Comparison of ENCODE assay signal across 21 cellular contexts in genomic region chr9:35286381-35286780, GRCh38.
DNase-seq lines count a peak whose midpoint lies in the region; ATAC-seq, FAIRE-seq and TF ChIP-seq lines count a peak whose summit lies in the region.
"Had no signal": no experiment of that assay in that cellular context is flagged by ENCODE, and none has a peak within 500 bp of the region (broad histone marks: within the 10 kb centered on the region; RNA-seq: fewer than 3 reads in every experiment).

No MANE protein-coding gene starts in this region.

- no peaks in the 10 kb centered on the region for H3K27me3 ChIP-seq in right lobe of liver
- H3K27me3 ChIP-seq in HepG2 (ENCODE audit: control insufficient read depth in 1 of 2, insufficient read depth in 2 of 2, low read length in 2 of 2) = no peaks in the 10 kb centered on the region
- no peaks in the 10 kb centered on the region for H3K27me3 ChIP-seq in left ventricle myocardium inferior (ENCODE audit: low read depth)
- H3K27me3 ChIP-seq: BLaER1 treated with 17β-estradiol and CSF1 and Interleukin-3, amounts not matched to agents 10 nM and 100 nM had no signal

- no peaks in the 10 kb centered on the region for H4K20me1 ChIP-seq in HepG2 (ENCODE audit: insufficient read depth, low read length)
- H4K20me1 ChIP-seq: BLaER1 treated with 17β-estradiol and CSF1 and Interleukin-3, amounts not matched to agents 10 nM and 100 nM had no signal

- no peak for DNase-seq in right lobe of liver
- no peak for DNase-seq in HepG2 (ENCODE audit: low spot score)
- DNase-seq in mucosa of descending colon = no peak
- no peak for DNase-seq in type B pancreatic cell (ENCODE audit: extremely low spot score, unreplicated experiment)
- no peak for DNase-seq in left ventricle myocardium inferior
- DNase-seq: AML-193; Caco-2; Calu3; CD4-positive, alpha-beta T cell; CD8-positive, alpha-beta T cell; DMS79 treated with DMSO at 0.1 percent for 48 hours; GF-D8 had no signal

- no peaks in the 10 kb centered on the region for H3K27me3 Mint-ChIP-seq in type B pancreatic cell

- H3K36me3 Mint-ChIP-seq in type B pancreatic cell = peaks cover 9% of the 10 kb centered on the region
- H3K36me3 Mint-ChIP-seq: CD8-positive, alpha-beta T cell had no signal

- peaks cover 6% of the 10 kb centered on the region for H3K9me3 Mint-ChIP-seq in type B pancreatic cell
- H3K9me3 Mint-ChIP-seq: CD4-positive, alpha-beta T cell; CD8-positive, alpha-beta T cell had no signal

- no peak overlapping the region for H2AFZ ChIP-seq in HepG2 (ENCODE audit: low read length)

- H3K79me2 ChIP-seq in HepG2 (ENCODE audit: insufficient read depth, low read length) = no peaks in the 10 kb centered on the region

- H3K4me2 ChIP-seq in HepG2 (ENCODE audit: low read depth, low read length) = no peak overlapping the region
- H3K4me2 ChIP-seq: A549; BLaER1 treated with 17β-estradiol and CSF1 and Interleukin-3, amounts not matched to agents 10 nM and 100 nM had no signal

- POLR2A ChIA-PET in HepG2 (lab: Yijun Ruan, JAX) = no interaction called here

- H3K9me3 ChIP-seq in right lobe of liver (no peaks in the 10 kb centered on the region), HepG2 (ENCODE audit: low read length) (no peaks in the 10 kb centered on the region), mucosa of descending colon (no peaks in the 10 kb centered on the region), left ventricle myocardium inferior (replicated peaks) (no peaks in the 10 kb centered on the region)
- H3K9me3 ChIP-seq: A549, Caco-2 had no signal

- WGBS in right lobe of liver (ENCODE audit: insufficient coverage, low coverage, low lambda C conversion rate, missing lambda C conversion rate) = no CpG with 5 or more reads among the region's 1 CpG
- 100% methylated on average over 1 of the region's 1 CpG for WGBS in HepG2 (ENCODE audit: low lambda C conversion rate)

- peak; percentile 35 to 59 (median 44) for ATAC-seq in right lobe of liver
- no peak; the same call in 2 of the 3 replicates for ATAC-seq in HepG2
- peak; percentile 13 for ATAC-seq in mucosa of descending colon
- ATAC-seq: A549; CD8-positive, alpha-beta T cell had no signal

- no peak for TF ChIP-seq POLR2A in right lobe of liver (IDR thresholded peaks at IDR 0.05)
- TF ChIP-seq POLR2A in HepG2 (IDR thresholded peaks at IDR 0.05; ENCODE audit: insufficient read depth in 1 of 2, low read depth in 2 of 2, low read length in 2 of 2) = no peak

- no peak overlapping the region for H3K4me3 Mint-ChIP-seq in type B pancreatic cell
- H3K4me3 Mint-ChIP-seq: B cell; CD4-positive, alpha-beta T cell; CD8-positive, alpha-beta T cell had no signal

- no peak for FAIRE-seq in HepG2 (lab: Jason Lieb, UNC)
- FAIRE-seq: A549, D721Med, G401.6, GM12891, GM19239 had no signal

- TF ChIP-seq RAD21 in HepG2 (CRISPR knock-in tag; IDR thresholded peaks at IDR 0.05) = no peak

- no peaks in the 10 kb centered on the region for H3K4me1 Mint-ChIP-seq in type B pancreatic cell (ENCODE audit: unreplicated experiment)
- H3K4me1 Mint-ChIP-seq: B cell had no signal

- no TSS peak for BruUV-seq in HepG2 (replicated peaks; lab: Mats Ljungman, UMichigan)

- in situ Hi-C loops in HepG2 (cut with HindIII; ENCODE audit: extremely low pct_ligation_motif_present, low pct_unique_long_range_greater_than_20kb) = no loop called here

- H3K27ac ChIP-seq in right lobe of liver = no peak overlapping the region
- H3K27ac ChIP-seq in HepG2 (ENCODE audit: extremely low read length, insufficient read depth, low read length) = no peak overlapping the region
- no peak overlapping the region for H3K27ac ChIP-seq in left ventricle myocardium inferior (replicated peaks)
- H3K27ac ChIP-seq: 22Rv1; A549; BLaER1 treated with 17β-estradiol and CSF1 and Interleukin-3, amounts not matched to agents 10 nM and 100 nM; C4-2B had no signal

- H3K9ac ChIP-seq in HepG2 (ENCODE audit: insufficient read depth, low read depth, low read length) = no peak overlapping the region
- H3K9ac ChIP-seq: BLaER1 treated with 17β-estradiol and CSF1 and Interleukin-3, amounts not matched to agents 10 nM and 100 nM had no signal

- H3K4me1 ChIP-seq in right lobe of liver = peaks cover 0 to 7% (median 0%) of the 10 kb centered on the region in 4 donors
- H3K4me1 ChIP-seq in HepG2 (ENCODE audit: insufficient read depth, low read length) = no peaks in the 10 kb centered on the region; the same call in 1 of the 2 replicates
- no peaks in the 10 kb centered on the region for H3K4me1 ChIP-seq in mucosa of descending colon (ENCODE audit: low read depth)
- H3K4me1 ChIP-seq in left ventricle myocardium inferior = peaks cover 14% of the 10 kb centered on the region
- H3K4me1 ChIP-seq: A549, Caco-2 had no signal

- TF ChIP-seq EP300 in HepG2 (IDR thresholded peaks at IDR 0.05; ENCODE audit: low read depth in 2 of 2, low read length in 2 of 2) (no peak), HepG2 (CRISPR knock-in tag; IDR thresholded peaks at IDR 0.05; ENCODE audit: borderline replicate concordance) (no peak)

- CTCF ChIA-PET in HepG2 (lab: Yijun Ruan, JAX; ENCODE audit: low intra/inter-chr PET ratio, low total read pairs) = no interaction called here

- intact Hi-C loops in right lobe of liver (cut with DNase I) = no loop called here
- intact Hi-C loops in HepG2 (cut with micrococcal nuclease; ENCODE audit: unreplicated experiment) = no loop called here
- intact Hi-C loops in mucosa of descending colon (cut with DNase I, micrococcal nuclease) = no loop called here
- intact Hi-C loops in left ventricle myocardium inferior (cut with micrococcal nuclease) = no loop called here

- no peak overlapping the region for H3K27ac Mint-ChIP-seq in type B pancreatic cell
- H3K27ac Mint-ChIP-seq: B cell; CD4-positive, alpha-beta T cell; CD8-positive, alpha-beta T cell had no signal

- TF ChIP-seq CTCF in right lobe of liver (IDR thresholded peaks at IDR 0.05) (no peak), HepG2 (CRISPR knock-in tag; IDR thresholded peaks at IDR 0.05) (no peak), mucosa of descending colon (IDR thresholded peaks at IDR 0.05) (no peak), type B pancreatic cell (conservative IDR thresholded peaks at IDR 0.05) (no peak), left ventricle myocardium inferior (IDR thresholded peaks at IDR 0.05; ENCODE audit: borderline replicate concordance) (no peak)

- no peaks in the 10 kb centered on the region for H3K36me3 ChIP-seq in right lobe of liver
- no peaks in the 10 kb centered on the region for H3K36me3 ChIP-seq in HepG2 (replicated peaks in 1 of 2; ENCODE audit: control insufficient read depth in 1 of 2, insufficient read depth in 2 of 2, low read length in 2 of 2)
- no peaks in the 10 kb centered on the region for H3K36me3 ChIP-seq in mucosa of descending colon (ENCODE audit: low read depth)
- H3K36me3 ChIP-seq in left ventricle myocardium inferior = no peaks in the 10 kb centered on the region
- H3K36me3 ChIP-seq: BLaER1 treated with 17β-estradiol and CSF1 and Interleukin-3, amounts not matched to agents 10 nM and 100 nM had no signal

- H3K4me3 ChIP-seq in right lobe of liver = no peak overlapping the region
- no peak overlapping the region for H3K4me3 ChIP-seq in HepG2 (replicated peaks in 1 of 3; ENCODE audit: insufficient read depth in 1 of 3, low read depth in 2 of 3, low read length in 3 of 3)
- no peak overlapping the region for H3K4me3 ChIP-seq in mucosa of descending colon
- H3K4me3 ChIP-seq in left ventricle myocardium inferior = no peak overlapping the region
- H3K4me3 ChIP-seq: A549; BLaER1 treated with 17β-estradiol and CSF1 and Interleukin-3, amounts not matched to agents 10 nM and 100 nM had no signal

TF ChIP-seq in HepG2, 621 proteins besides CTCF, POLR2A, EP300 and RAD21:
- TF ChIP-seq ESRRA (CRISPR knock-in tag; IDR thresholded peaks at IDR 0.05; ENCODE audit: low read depth) = no peak
- no peak for TF ChIP-seq KLF13 (CRISPR knock-in tag; IDR thresholded peaks at IDR 0.05)
- TF ChIP-seq ZNF674 (CRISPR knock-in tag; IDR thresholded peaks at IDR 0.05; ENCODE audit: low read depth) = no peak
- TF ChIP-seq RFX5 (IDR thresholded peaks at IDR 0.05; ENCODE audit: low read depth, low read length) = no peak
- no peak for TF ChIP-seq SOX13 (IDR thresholded peaks at IDR 0.05)
- no peak for TF ChIP-seq SOX13 (CRISPR knock-in tag; conservative IDR thresholded peaks at IDR 0.05 in 1 of 2, IDR thresholded peaks at IDR 0.05 in 1 of 2)
- no peak for TF ChIP-seq ASH2L (IDR thresholded peaks at IDR 0.05; ENCODE audit: insufficient read length, low read depth, low read length)
TF ChIP-seq in HepG2: peak in this region for 0.
